In genomic region chr16:30649725-30650368, GRCh38 we compare ENCODE assay signal across 1 cellular context.
TF ChIP-seq lines count a peak whose summit lies in the region.

No MANE protein-coding gene starts in this region.

TF ChIP-seq in liver, 16 proteins besides CTCF, POLR2A, EP300 and RAD21 (continued from another document):
- TF ChIP-seq ZBTB33 (IDR thresholded peaks at IDR 0.05) (no peak), EGR1 (IDR thresholded peaks at IDR 0.05; ENCODE audit: low read depth in 2 of 2) (no peak)
